In genomic region chr3:24850245-24850644, GRCh38 we compare ENCODE assay signal across 29 cellular contexts.
"Had no signal": no experiment of that assay in that cellular context is flagged by ENCODE, and none has a peak within 500 bp of the region (broad histone marks: within the 10 kb centered on the region; RNA-seq: fewer than 3 reads in every experiment).

No MANE protein-coding gene starts in this region.

- DNase-seq: activated CD4-positive, alpha-beta T cell treated with anti-CD3 and anti-CD28 coated beads for 1 hour; activated CD4-positive, alpha-beta T cell treated with anti-CD3 and anti-CD28 coated beads for 48 hours; activated CD4-positive, alpha-beta T cell treated with anti-CD3 and anti-CD28 coated beads, Interleukin-2, amount 50 U/mL, for 1 hour; activated CD4-positive, alpha-beta T cell treated with anti-CD3 and anti-CD28 coated beads, Interleukin-2, amount 50 U/mL, for 48 hours; activated CD8-positive, alpha-beta memory T cell treated with anti-CD3 and anti-CD28 coated beads for 24 hours; activated CD8-positive, alpha-beta T cell treated with anti-CD3 and anti-CD28 coated beads for 36 hours; activated effector memory CD4-positive, alpha-beta T cell treated with Interleukin-2 at 50 U/mL for 16 hours; activated gamma-delta T cell treated with Interleukin-2 at 50 U/mL for 16 hours; activated naive CD4-positive, alpha-beta T cell treated with anti-CD3 and anti-CD28 coated beads for 36 hours; activated naive CD8-positive, alpha-beta T cell treated with anti-CD3 and anti-CD28 coated beads for 36 hours; activated naive CD8-positive, alpha-beta T cell treated with anti-CD3 and anti-CD28 coated beads, Interleukin-2, amount 50 U/mL, for 24 hours; activated T-cell treated with anti-CD3 and anti-CD28 coated beads, Interleukin-2, amount 50 U/mL, for 4 hours; adrenal gland; amygdala; aorta; body of pancreas; caudate nucleus; cortex of kidney; dermis blood vessel endothelial cell; effector CD4-positive, alpha-beta T cell; effector memory CD8-positive, alpha-beta T cell; esophagus squamous epithelium; foreskin melanocyte; head of caudate nucleus; T-helper 1 cell; T-helper 17 cell; T1000 had no signal

- H3K4me1 ChIP-seq: adrenal gland, body of pancreas, esophagus squamous epithelium had no signal

- H3K4me3 ChIP-seq: adrenal gland, body of pancreas, esophagus squamous epithelium, gastroesophageal sphincter had no signal

- FAIRE-seq: colon had no signal

- H3K9me3 ChIP-seq: adrenal gland, body of pancreas, esophagus squamous epithelium, gastroesophageal sphincter had no signal

- H3K36me3 ChIP-seq: adrenal gland, esophagus squamous epithelium, gastroesophageal sphincter had no signal

- H3K27me3 ChIP-seq: adrenal gland, body of pancreas, esophagus squamous epithelium, gastroesophageal sphincter had no signal
